Comparison of ENCODE assay signal across 1 cellular context in genomic region chr2:143030127-143030526, GRCh38.
TF ChIP-seq lines count a peak whose summit lies in the region.

No MANE protein-coding gene starts in this region.

TF ChIP-seq in GM23338, 12 proteins besides CTCF, POLR2A, EP300 and RAD21 (continued from another document):
- no peak for TF ChIP-seq ZNF462 (CRISPR knock-in tag; IDR thresholded peaks at IDR 0.05)
